ENCODE assay signal across 20 cellular contexts in genomic region chr13:102900193-102900608, GRCh38.
"Had no signal": no experiment of that assay in that cellular context is flagged by ENCODE, and none has a peak within 500 bp of the region (broad histone marks: within the 10 kb centered on the region; RNA-seq: fewer than 3 reads in every experiment).

No MANE protein-coding gene starts in this region.

- H3K4me3 ChIP-seq: body of pancreas, coronary artery, esophagus squamous epithelium, neural progenitor cell, thoracic aorta had no signal

- H3K4me3 Mint-ChIP-seq: activated naive CD8-positive, alpha-beta T cell treated with anti-CD3 and anti-CD28 coated beads for 36 hours; mesothelial cell of epicardium; neural progenitor cell; stimulated activated effector memory CD8-positive, alpha-beta T cell treated with anti-CD3 and anti-CD28 coated beads, Interleukin-12 subunit alpha, Interleukin-12 subunit beta, amount 100 ng/mL, for 72 hours had no signal

- ATAC-seq: activated CD4-positive, CD25-positive, alpha-beta regulatory T cell treated with anti-CD3 and anti-CD28 coated beads, Interleukin-2, amount 50 U/mL, for 24 hours; body of pancreas; stimulated activated effector memory CD8-positive, alpha-beta T cell treated with anti-CD3 and anti-CD28 coated beads, Interleukin-12 subunit alpha, Interleukin-12 subunit beta, amount 100 ng/mL, for 72 hours had no signal

- H3K9me3 ChIP-seq: body of pancreas, esophagus squamous epithelium, thoracic aorta had no signal

- H3K4me1 ChIP-seq: esophagus squamous epithelium, neural progenitor cell, parathyroid adenoma had no signal

- DNase-seq: activated CD4-positive, alpha-beta T cell treated with anti-CD3 and anti-CD28 coated beads, Interleukin-2, amount 50 U/mL, for 1 hour; activated CD8-positive, alpha-beta memory T cell treated with anti-CD3 and anti-CD28 coated beads for 24 hours; activated gamma-delta T cell treated with Interleukin-2 at 50 U/mL for 16 hours; activated naive CD8-positive, alpha-beta T cell treated with anti-CD3 and anti-CD28 coated beads for 36 hours; amygdala; body of pancreas; caudate nucleus; effector CD4-positive, alpha-beta T cell; esophagus squamous epithelium; hippocampal formation; stimulated activated CD4-positive, alpha-beta T cell treated with anti-CD3 and anti-CD28 coated beads, Interleukin-12 subunit alpha, Interleukin-12 subunit beta, amount 100 ng/mL, for 4 hours; stimulated activated CD4-positive, alpha-beta T cell treated with anti-CD3 and anti-CD28 coated beads, Interleukin-2, amount 100 ng/mL, for 24 hours; T-helper 9 cell had no signal

- H3K27me3 ChIP-seq: body of pancreas, esophagus squamous epithelium, neural progenitor cell had no signal

- H3K36me3 ChIP-seq: esophagus squamous epithelium, neural progenitor cell, thoracic aorta had no signal

- H3K27ac ChIP-seq: body of pancreas, coronary artery, esophagus squamous epithelium, neural progenitor cell, parathyroid adenoma, thoracic aorta had no signal

- H3K27ac Mint-ChIP-seq: activated naive CD8-positive, alpha-beta T cell treated with anti-CD3 and anti-CD28 coated beads for 36 hours; mesothelial cell of epicardium; neural progenitor cell; stimulated activated effector memory CD8-positive, alpha-beta T cell treated with anti-CD3 and anti-CD28 coated beads, Interleukin-12 subunit alpha, Interleukin-12 subunit beta, amount 100 ng/mL, for 72 hours had no signal

- H3K4me1 Mint-ChIP-seq: activated naive CD8-positive, alpha-beta T cell treated with anti-CD3 and anti-CD28 coated beads for 36 hours; stimulated activated effector memory CD8-positive, alpha-beta T cell treated with anti-CD3 and anti-CD28 coated beads, Interleukin-12 subunit alpha, Interleukin-12 subunit beta, amount 100 ng/mL, for 72 hours had no signal

- H3K36me3 Mint-ChIP-seq: activated naive CD8-positive, alpha-beta T cell treated with anti-CD3 and anti-CD28 coated beads for 36 hours; mesothelial cell of epicardium; neural progenitor cell; stimulated activated effector memory CD8-positive, alpha-beta T cell treated with anti-CD3 and anti-CD28 coated beads, Interleukin-12 subunit alpha, Interleukin-12 subunit beta, amount 100 ng/mL, for 72 hours had no signal

- H3K27me3 Mint-ChIP-seq: activated naive CD8-positive, alpha-beta T cell treated with anti-CD3 and anti-CD28 coated beads for 36 hours had no signal

- H3K9me3 Mint-ChIP-seq: activated naive CD8-positive, alpha-beta T cell treated with anti-CD3 and anti-CD28 coated beads for 36 hours; mesothelial cell of epicardium; neural progenitor cell; stimulated activated effector memory CD8-positive, alpha-beta T cell treated with anti-CD3 and anti-CD28 coated beads, Interleukin-12 subunit alpha, Interleukin-12 subunit beta, amount 100 ng/mL, for 72 hours had no signal
